ENCODE assay signal across 13 cellular contexts in genomic region chr19:13007292-13008045, GRCh38. TPM values are rescaled to one million over a fixed set of nuclear protein-coding genes. Genes with fewer than 3 reads are reported as not detected.
DNase-seq lines count a peak whose midpoint lies in the region; ATAC-seq and TF ChIP-seq lines count a peak whose summit lies in the region.
"Had no signal": no experiment of that assay in that cellular context is flagged by ENCODE, and none has a peak within 500 bp of the region (broad histone marks: within the 10 kb centered on the region; RNA-seq: fewer than 3 reads in every experiment).

No MANE protein-coding gene starts in this region.

- POLR2A ChIA-PET in naive thymus-derived CD4-positive, alpha-beta T cell (lab: Charles Lee) = interaction anchor here (0.6 kb wide), 1 partner anchor 51 kb away, joined by 3 read pairs; no protein-coding TSS in a partner anchor

- no peak for ATAC-seq in HG02870 (IDR thresholded peaks at IDR 0.05; ENCODE audit: unreplicated experiment)
- ATAC-seq in naive thymus-derived CD4-positive, alpha-beta T cell = no peak

- H3K4me3 Mint-ChIP-seq in naive thymus-derived CD4-positive, alpha-beta T cell = no peak overlapping the region
- H3K4me3 Mint-ChIP-seq: CD4-positive, alpha-beta memory T cell had no signal

- peaks cover 0 to 16% (median 3%) of the 10 kb centered on the region in 5 donors for H3K36me3 Mint-ChIP-seq in naive thymus-derived CD4-positive, alpha-beta T cell

- H3K36me3 ChIP-seq in stomach smooth muscle (ENCODE audit: control insufficient read depth in 2 of 2, insufficient read depth in 2 of 2, low read length in 2 of 2) = peaks cover 0 to 2% of the 10 kb centered on the region in 2 donors
- H3K36me3 ChIP-seq in naive thymus-derived CD4-positive, alpha-beta T cell (ENCODE audit: control insufficient read depth in 2 of 3, insufficient read depth in 3 of 3, low read length in 3 of 3) = no peaks in the 10 kb centered on the region

- intact Hi-C loops in naive thymus-derived CD4-positive, alpha-beta T cell (cut with micrococcal nuclease) = no loop called here

- no peak overlapping the region for H3K27ac Mint-ChIP-seq in naive thymus-derived CD4-positive, alpha-beta T cell
- H3K27ac Mint-ChIP-seq: CD4-positive, alpha-beta memory T cell had no signal

- peak overlapping the region; percentile 80 for H3K27ac ChIP-seq in caudate nucleus (ENCODE audit: low read depth, low read length)
- H3K27ac ChIP-seq in layer of hippocampus (ENCODE audit: low read depth, low read length) = peak overlapping the region; percentile 77
- H3K27ac ChIP-seq in stomach smooth muscle (ENCODE audit: low read length) = peak overlapping the region; percentile 93
- no peak overlapping the region for H3K27ac ChIP-seq in naive thymus-derived CD4-positive, alpha-beta T cell (ENCODE audit: low read depth, low read length)
- H3K27ac ChIP-seq: KMS-11, parathyroid adenoma had no signal

- H3K4me1 Mint-ChIP-seq in naive thymus-derived CD4-positive, alpha-beta T cell = peaks cover under 1 to 12% (median 7%) of the 10 kb centered on the region in 7 donors

- CTCF ChIA-PET in naive thymus-derived CD4-positive, alpha-beta T cell (lab: Charles Lee) = interaction anchor here (0.7 kb wide), 1 partner anchor 42 kb away, joined by 3 read pairs; no protein-coding TSS in a partner anchor

- H3K27me3 ChIP-seq in layer of hippocampus (ENCODE audit: control insufficient read depth, insufficient read depth, low read length) (peaks cover 1% of the 10 kb centered on the region), stomach smooth muscle (ENCODE audit: control insufficient read depth in 1 of 2, insufficient read depth in 2 of 2, low read length in 2 of 2) (no peaks in the 10 kb centered on the region)
- peaks cover 0 to 12% of the 10 kb centered on the region in 2 donors for H3K27me3 ChIP-seq in naive thymus-derived CD4-positive, alpha-beta T cell (ENCODE audit: control insufficient read depth in 2 of 2, insufficient read depth in 2 of 2, low read length in 2 of 2)

- peak overlapping the region; percentile 49 to 62 for H3K4me3 ChIP-seq in stomach smooth muscle (ENCODE audit: low read length in 2 of 2)
- H3K4me3 ChIP-seq in naive thymus-derived CD4-positive, alpha-beta T cell (ENCODE audit: low read length) = no peak overlapping the region

- H3K9me3 Mint-ChIP-seq in naive thymus-derived CD4-positive, alpha-beta T cell = no peaks in the 10 kb centered on the region

- H3K9ac ChIP-seq in stomach smooth muscle (ENCODE audit: low read length in 2 of 2) = peak overlapping the region; percentile 64 to 66
- H3K9ac ChIP-seq: KMS-11, parathyroid adenoma had no signal

- DNase-seq in caudate nucleus (lab: John Stamatoyannopoulos, UW) (peak in 18 of 61 donors; percentile 7 to 65 (median 30)), NCI-H2081 treated with DMSO at 0.1 percent for 48 hours (lab: John Stamatoyannopoulos, UW) (no peak)
- DNase-seq in activated CD8-positive, alpha-beta memory T cell treated with anti-CD3 and anti-CD28 coated beads, Interleukin-2, amount 50 U/mL, for 48 hours = no peak
- no peak for DNase-seq in naive thymus-derived CD4-positive, alpha-beta T cell
- DNase-seq: CD4-positive, alpha-beta memory T cell; NCI-H2171; OCI-M1 had no signal

- peaks cover 16 to 37% (median 25%) of the 10 kb centered on the region in 5 donors for H3K27me3 Mint-ChIP-seq in naive thymus-derived CD4-positive, alpha-beta T cell

- peaks cover 96% of the 10 kb centered on the region for H3K4me1 ChIP-seq in stomach smooth muscle (ENCODE audit: control insufficient read depth, insufficient read depth, low read length)
- H3K4me1 ChIP-seq in naive thymus-derived CD4-positive, alpha-beta T cell (ENCODE audit: control insufficient read depth in 2 of 2, insufficient read depth in 2 of 2, low read length in 2 of 2) = peaks cover 0 to 2% of the 10 kb centered on the region in 2 donors
- H3K4me1 ChIP-seq: parathyroid adenoma had no signal

- H3K9me3 ChIP-seq in stomach smooth muscle (ENCODE audit: control insufficient read depth in 2 of 2, low read length in 2 of 2) = no peaks in the 10 kb centered on the region
- no peaks in the 10 kb centered on the region for H3K9me3 ChIP-seq in naive thymus-derived CD4-positive, alpha-beta T cell (ENCODE audit: control insufficient read depth in 2 of 3, low read length in 3 of 3)

- 0 out of 2 replicates have a peak, but pooled peaks have one; percentile 1 for TF ChIP-seq CTCF in GM12874 (IDR thresholded peaks at IDR 0.05; ENCODE audit: insufficient read depth, low read depth, low read length)

RNA-seq across cellular contexts. Expression of gene NFIX, which starts 12.2 kb away (rescaled TPM):
- 1 to 10 TPM; 2.4 to 7.7 (median 6.3) TPM for total RNA-seq in naive thymus-derived CD4-positive, alpha-beta T cell
- under 1 TPM; 0.41 to 0.77 TPM for polyA plus RNA-seq in naive thymus-derived CD4-positive, alpha-beta T cell

RNA-seq across cellular contexts. Expression of gene DAND5, which starts 38.1 kb away (rescaled TPM):
- not detected for total RNA-seq in naive thymus-derived CD4-positive, alpha-beta T cell
- not detected for polyA plus RNA-seq in naive thymus-derived CD4-positive, alpha-beta T cell
- total RNA-seq: CD4-positive, alpha-beta memory T cell had no signal
- polyA plus RNA-seq: CD4-positive, alpha-beta memory T cell had no signal

RNA-seq across cellular contexts. Expression of gene GADD45GIP1, which starts 50.4 kb away (rescaled TPM):
- total RNA-seq in naive thymus-derived CD4-positive, alpha-beta T cell = 10 to 100 TPM in 4 of 5 experiments, 1 to 10 TPM in 1; 8.5 to 17.0 (median 13.8) TPM
- 10 to 100 TPM; 58.1 to 60.3 TPM for polyA plus RNA-seq in naive thymus-derived CD4-positive, alpha-beta T cell
